Comparison of ENCODE assay signal across 23 cellular contexts in the genomic region with DNA sequence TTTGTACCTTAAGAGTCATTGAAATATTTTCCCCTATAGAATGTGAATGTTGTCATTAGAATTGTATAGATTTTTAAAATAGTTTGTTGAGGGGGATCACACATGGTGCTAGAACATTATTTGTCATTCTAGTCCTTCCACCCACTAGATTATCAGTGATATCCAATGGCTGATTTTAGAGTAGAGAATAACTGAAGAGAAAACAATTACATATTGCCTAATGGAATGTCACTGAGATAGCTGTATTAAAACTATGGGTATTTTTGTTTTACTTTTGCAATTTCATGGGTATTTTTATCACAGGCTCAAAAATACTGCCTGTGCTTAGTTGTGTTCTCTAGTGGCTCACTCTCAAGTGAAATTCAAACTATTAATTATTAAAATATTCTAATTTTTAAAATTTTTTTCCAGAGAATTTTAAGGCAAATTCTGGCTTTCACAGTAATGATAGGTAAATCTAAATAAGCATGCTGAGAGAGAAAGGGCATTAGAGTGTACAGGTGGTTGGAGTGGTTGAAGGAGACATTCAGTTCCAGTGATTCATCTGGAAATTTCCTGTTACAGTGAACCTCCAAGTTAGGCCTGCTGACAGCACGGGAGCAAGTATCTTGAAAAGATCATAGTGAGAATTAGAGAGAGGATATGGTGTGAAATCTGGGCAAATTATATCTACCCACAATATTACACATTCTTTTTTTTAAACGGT.
DNase-seq lines count a peak whose midpoint lies in the region; FAIRE-seq and TF ChIP-seq lines count a peak whose summit lies in the region.
"Had no signal": no experiment of that assay in that cellular context is flagged by ENCODE, and none has a peak within 500 bp of the region (broad histone marks: within the 10 kb centered on the region; RNA-seq: fewer than 3 reads in every experiment).

No MANE protein-coding gene starts in this region.

- H3K79me1 ChIP-seq in mesenchymal stem cell (replicated peaks; ENCODE audit: low read length, poor library complexity, severe bottlenecking), result no peaks in the 10 kb centered on the region

- H3K4me2 ChIP-seq in mesenchymal stem cell (ENCODE audit: low read length, poor library complexity, severe bottlenecking), result no peak overlapping the region

- TF ChIP-seq CTCF in epithelial cell of esophagus (IDR thresholded peaks at IDR 0.05; ENCODE audit: insufficient read depth, low read depth, low read length, missing control alignments), result no peak
- TF ChIP-seq CTCF in glutamatergic neuron (IDR thresholded peaks at IDR 0.05; ENCODE audit: partially characterized antibody, unreplicated experiment), result no peak

- H3K4me3 ChIP-seq in epithelial cell of esophagus (ENCODE audit: low read length) (no peak overlapping the region), mesenchymal stem cell (ENCODE audit: insufficient read depth in 1 of 2, low read depth in 1 of 2, low read length in 2 of 2) (no peak overlapping the region), MG63 (no peak overlapping the region)
- H3K4me3 ChIP-seq: sigmoid colon, SJCRH30, thyroid gland had no signal

- no peak for TF ChIP-seq POLR2A in H54 (IDR thresholded peaks at IDR 0.05; ENCODE audit: low read depth, low read length)

- no peaks in the 10 kb centered on the region for H3K36me3 Mint-ChIP-seq in glutamatergic neuron (ENCODE audit: unreplicated experiment)
- H3K36me3 Mint-ChIP-seq: CD14-positive monocyte; naive thymus-derived CD8-positive, alpha-beta T cell had no signal

- H3K23ac ChIP-seq in mesenchymal stem cell (ENCODE audit: low read length in 2 of 2), result no peak overlapping the region

- H2BK120ac ChIP-seq in mesenchymal stem cell (ENCODE audit: low read depth, low read length), result no peak overlapping the region

- H2BK12ac ChIP-seq in mesenchymal stem cell (ENCODE audit: low read length in 2 of 2), result no peak overlapping the region

- no peaks in the 10 kb centered on the region for H3K9me3 ChIP-seq in mesenchymal stem cell (ENCODE audit: control insufficient read depth, low read length)
- no peaks in the 10 kb centered on the region for H3K9me3 ChIP-seq in MG63
- H3K9me3 ChIP-seq: sigmoid colon, SJCRH30, thyroid gland had no signal

- H3K36me3 ChIP-seq in mesenchymal stem cell (ENCODE audit: control insufficient read depth in 1 of 2, insufficient read depth in 2 of 2, low read depth in 1 of 2, low read length in 2 of 2) (no peaks in the 10 kb centered on the region), MG63 (no peaks in the 10 kb centered on the region)
- H3K36me3 ChIP-seq: sigmoid colon, SJCRH30, thyroid gland had no signal

- no peaks in the 10 kb centered on the region for H3K4me1 ChIP-seq in mesenchymal stem cell (ENCODE audit: control insufficient read depth, insufficient read depth, low read depth, low read length)
- H3K4me1 ChIP-seq: sigmoid colon, SJCRH30, thyroid gland had no signal

- H3K27ac Mint-ChIP-seq in glutamatergic neuron (ENCODE audit: unreplicated experiment), result no peak overlapping the region
- H3K27ac Mint-ChIP-seq: CD14-positive monocyte; effector memory CD8-positive, alpha-beta T cell; HFFc6; naive thymus-derived CD8-positive, alpha-beta T cell had no signal

- H3K14ac ChIP-seq in mesenchymal stem cell (ENCODE audit: low read length in 2 of 2), result no peak overlapping the region

- H2BK5ac ChIP-seq in mesenchymal stem cell (ENCODE audit: low read depth, low read length, poor library complexity, severe bottlenecking), result no peak overlapping the region

- peaks cover 14% of the 10 kb centered on the region for H3K4me1 Mint-ChIP-seq in glutamatergic neuron (ENCODE audit: low read depth, unreplicated experiment)
- H3K4me1 Mint-ChIP-seq: CD14-positive monocyte; naive thymus-derived CD8-positive, alpha-beta T cell had no signal

- H4K91ac ChIP-seq in mesenchymal stem cell (ENCODE audit: low read length), result no peak overlapping the region

- H3K27me3 ChIP-seq in mesenchymal stem cell (ENCODE audit: control insufficient read depth in 1 of 2, insufficient read depth in 1 of 2, low read length in 2 of 2) (no peaks in the 10 kb centered on the region), MG63 (no peaks in the 10 kb centered on the region)
- H3K27me3 ChIP-seq: sigmoid colon, SJCRH30, thyroid gland had no signal

- H2AFZ ChIP-seq in mesenchymal stem cell (ENCODE audit: low read depth, low read length), result no peak overlapping the region

- H4K8ac ChIP-seq in mesenchymal stem cell (ENCODE audit: low read length), result no peak overlapping the region

- H2BK15ac ChIP-seq in mesenchymal stem cell (ENCODE audit: low read depth, poor library complexity, severe bottlenecking), result no peak overlapping the region

- no peak overlapping the region for H3K4me3 Mint-ChIP-seq in glutamatergic neuron (ENCODE audit: unreplicated experiment)
- H3K4me3 Mint-ChIP-seq: CD14-positive monocyte; effector memory CD8-positive, alpha-beta T cell; HFFc6; naive thymus-derived CD8-positive, alpha-beta T cell had no signal

- no peak overlapping the region for H3K4ac ChIP-seq in mesenchymal stem cell (ENCODE audit: low read depth in 1 of 2, low read length in 2 of 2)

- peak; percentile 61 for FAIRE-seq in H54 (lab: Jason Lieb, UNC)
- FAIRE-seq: islet of Langerhans had no signal

- H2AK5ac ChIP-seq in mesenchymal stem cell (ENCODE audit: low read length, severe bottlenecking), result no peak overlapping the region

- no peaks in the 10 kb centered on the region for H3K27me3 Mint-ChIP-seq in glutamatergic neuron (ENCODE audit: unreplicated experiment)
- H3K27me3 Mint-ChIP-seq: effector memory CD8-positive, alpha-beta T cell; naive thymus-derived CD8-positive, alpha-beta T cell had no signal

- H3K18ac ChIP-seq in mesenchymal stem cell (ENCODE audit: low read depth in 1 of 2, low read length in 2 of 2), result no peak overlapping the region

- H3K9ac ChIP-seq in mesenchymal stem cell (ENCODE audit: low read length), result no peak overlapping the region

- H3K9me3 Mint-ChIP-seq in glutamatergic neuron (ENCODE audit: unreplicated experiment), result no peaks in the 10 kb centered on the region

- no CpG with 5 or more reads among the region's 2 CpGs for WGBS in mesenchymal stem cell

- DNase-seq in H54 (ENCODE audit: insufficient read length, low spot score) (no peak), SW480 (ENCODE audit: low spot score) (peak; percentile 29), epithelial cell of esophagus (ENCODE audit: low read depth) (peak; percentile 69), mesenchymal stem cell (peak; percentile 43), T-helper 2 cell (no peak), glutamatergic neuron (no peak), MG63 (no peak)
- DNase-seq in central memory CD4-positive, alpha-beta T cell, result no peak
- DNase-seq: activated CD4-positive, alpha-beta T cell treated with anti-CD3 and anti-CD28 coated beads, Interleukin-2, amount 50 U/mL, for 4 hours; activated gamma-delta T cell; effector memory CD8-positive, alpha-beta T cell; HFFc6; hippocampal formation; mesendoderm; MM.1S; naive thymus-derived CD8-positive, alpha-beta T cell; NCI-H82; sigmoid colon; stimulated activated naive CD4-positive, alpha-beta T cell treated with Interleukin-2 at 50 U/mL for 16 hours; thyroid gland had no signal

- peak overlapping the region; percentile 69 for H3K27ac ChIP-seq in mesenchymal stem cell (ENCODE audit: low read length, poor library complexity, severe bottlenecking)
- H3K27ac ChIP-seq: sigmoid colon, SJCRH30, thyroid gland had no signal

Comparison
In these comparisons a context has a peak if more than half of its experiments do, and no peak if none do; other contexts are left out.
1. DNase-seq: peak in SW480 (single experiment), epithelial cell of esophagus (single experiment) and mesenchymal stem cell (single experiment); none in H54 (single experiment), central memory CD4-positive, alpha-beta T cell (single experiment), T-helper 2 cell (0 of 5), glutamatergic neuron (single experiment) and MG63 (single experiment).